1 cellular context compared by ENCODE assay signal in genomic region chr9:116008278-116008677, GRCh38.
TF ChIP-seq lines count a peak whose summit lies in the region.

No MANE protein-coding gene starts in this region.

TF ChIP-seq in GM23338, 12 proteins besides CTCF, POLR2A, EP300 and RAD21:
- TF ChIP-seq REST (IDR thresholded peaks at IDR 0.05; ENCODE audit: unreplicated experiment): no peak
- TF ChIP-seq STAT1 (IDR thresholded peaks at IDR 0.05; ENCODE audit: unreplicated experiment): no peak
- no peak for TF ChIP-seq ZNF114 (CRISPR knock-in tag; IDR thresholded peaks at IDR 0.05)
- TF ChIP-seq CREB1 (CRISPR knock-in tag; IDR thresholded peaks at IDR 0.05; ENCODE audit: low read depth): no peak
- no peak for TF ChIP-seq POLR2AphosphoS5 (IDR thresholded peaks at IDR 0.05; ENCODE audit: low read depth)
- TF ChIP-seq ETS1 (IDR thresholded peaks at IDR 0.05): no peak
